9 cellular contexts compared by ENCODE assay signal in genomic region chrX:989959-990510, GRCh38.
A peak's percentile ranks its signal among the peaks of the same experiment; 100 is the strongest.
DNase-seq lines count a peak whose midpoint lies in the region; ATAC-seq and TF ChIP-seq lines count a peak whose summit lies in the region.
"Had no signal": no experiment of that assay in that cellular context is flagged by ENCODE, and none has a peak within 500 bp of the region (broad histone marks: within the 10 kb centered on the region; RNA-seq: fewer than 3 reads in every experiment).

No MANE protein-coding gene starts in this region.

- H3K4me2 ChIP-seq in BLaER1 = peak overlapping the region; percentile 80
- H3K4me2 ChIP-seq in PC-9 = no peak overlapping the region

- peaks cover 14 to 23% of the 10 kb centered on the region in 2 donors for H3K9me3 Mint-ChIP-seq in effector memory CD8-positive, alpha-beta T cell
- H3K9me3 Mint-ChIP-seq in naive thymus-derived CD4-positive, alpha-beta T cell = peaks cover 0 to 29% (median 19%) of the 10 kb centered on the region in 11 donors

- H3F3A ChIP-seq in PC-9 (ENCODE audit: insufficient read depth, low read depth) = no peaks in the 10 kb centered on the region

- intact Hi-C loops in naive thymus-derived CD4-positive, alpha-beta T cell (cut with micrococcal nuclease) = no loop called here
- intact Hi-C loops in PC-9 (cut with micrococcal nuclease; ENCODE audit: unreplicated experiment) = no loop called here

- H3K36me3 ChIP-seq in BLaER1 (peaks cover 7% of the 10 kb centered on the region), PC-9 (ENCODE audit: low read depth) (no peaks in the 10 kb centered on the region)
- no peaks in the 10 kb centered on the region for H3K36me3 ChIP-seq in naive thymus-derived CD4-positive, alpha-beta T cell (ENCODE audit: control insufficient read depth in 2 of 3, insufficient read depth in 3 of 3, low read length in 3 of 3)
- H3K36me3 ChIP-seq: tibial artery had no signal

- H3K4me3 ChIP-seq in BLaER1 = peak overlapping the region; percentile 63
- peak overlapping the region; percentile 48 for H3K4me3 ChIP-seq in Jurkat, Clone E6-1 (ENCODE audit: low read length)
- no peak overlapping the region for H3K4me3 ChIP-seq in naive thymus-derived CD4-positive, alpha-beta T cell (ENCODE audit: low read length)
- no peak overlapping the region for H3K4me3 ChIP-seq in PC-9
- H3K4me3 ChIP-seq: tibial artery had no signal

- peak overlapping the region; percentile 72 for H3K27ac ChIP-seq in BLaER1
- H3K27ac ChIP-seq in naive thymus-derived CD4-positive, alpha-beta T cell (ENCODE audit: low read depth, low read length) = peak overlapping the region; percentile 63
- peak overlapping the region; percentile 84 for H3K27ac ChIP-seq in temporal lobe (ENCODE audit: low read depth, low read length)
- H3K27ac ChIP-seq in PC-9 = no peak overlapping the region
- H3K27ac ChIP-seq: tibial artery had no signal

- H3K4me1 Mint-ChIP-seq in effector memory CD8-positive, alpha-beta T cell (ENCODE audit: low read depth in 2 of 2) = peaks cover 0 to 6% of the 10 kb centered on the region in 2 donors
- peaks cover 0 to 25% (median 11%) of the 10 kb centered on the region in 7 donors for H3K4me1 Mint-ChIP-seq in naive thymus-derived CD4-positive, alpha-beta T cell

- peak overlapping the region; percentile 2 to 36 for H3K4me3 Mint-ChIP-seq in effector memory CD8-positive, alpha-beta T cell
- H3K4me3 Mint-ChIP-seq in naive thymus-derived CD4-positive, alpha-beta T cell = peak overlapping the region; percentile 25 to 94 (median 85)

- no peaks in the 10 kb centered on the region for H4K20me1 ChIP-seq in BLaER1
- H4K20me1 ChIP-seq in PC-9 (ENCODE audit: insufficient read depth) = no peaks in the 10 kb centered on the region

- H3K4me1 ChIP-seq in BLaER1 (peaks cover 12% of the 10 kb centered on the region), PC-9 (replicated peaks; ENCODE audit: insufficient read depth) (no peaks in the 10 kb centered on the region)
- no peaks in the 10 kb centered on the region for H3K4me1 ChIP-seq in naive thymus-derived CD4-positive, alpha-beta T cell (ENCODE audit: control insufficient read depth in 2 of 2, insufficient read depth in 2 of 2, low read length in 2 of 2)
- H3K4me1 ChIP-seq: tibial artery had no signal

- H3K9ac ChIP-seq in BLaER1 = peak overlapping the region; percentile 69; the same call in 1 of the 2 replicates

- DNase-seq in Jurkat, Clone E6-1 (ENCODE audit: low read depth, low spot score) = peak; percentile 98
- DNase-seq in activated CD4-positive, alpha-beta T cell treated with anti-CD3 and anti-CD28 coated beads, Interleukin-2, amount 50 U/mL, for 1 hour = peak; percentile 2
- peak; percentile 25 to 55 (median 33) for DNase-seq in effector memory CD8-positive, alpha-beta T cell
- peak; percentile 29 to 96 (median 86) for DNase-seq in naive thymus-derived CD4-positive, alpha-beta T cell
- DNase-seq in PC-9 = no peak

- TF ChIP-seq CTCF in PC-9 (conservative IDR thresholded peaks at IDR 0.05) = no peak

- H3K27me3 ChIP-seq in BLaER1 (no peaks in the 10 kb centered on the region), PC-9 (ENCODE audit: insufficient read depth, low read depth) (peaks cover 30% of the 10 kb centered on the region)
- no peaks in the 10 kb centered on the region for H3K27me3 ChIP-seq in naive thymus-derived CD4-positive, alpha-beta T cell (ENCODE audit: control insufficient read depth in 2 of 2, insufficient read depth in 2 of 2, low read length in 2 of 2)
- H3K27me3 ChIP-seq: tibial artery had no signal

- H3K9me3 ChIP-seq in BLaER1 (peaks cover 31% of the 10 kb centered on the region), PC-9 (ENCODE audit: insufficient read depth, low read depth) (no peaks in the 10 kb centered on the region)
- peaks cover 0 to 3% (median 0%) of the 10 kb centered on the region in 3 experiments for H3K9me3 ChIP-seq in naive thymus-derived CD4-positive, alpha-beta T cell (ENCODE audit: control insufficient read depth in 2 of 3, low read length in 3 of 3)

- H2AFZ ChIP-seq in PC-9 = no peak overlapping the region

- H3K9me2 ChIP-seq in PC-9 (ENCODE audit: insufficient read depth) = no peaks in the 10 kb centered on the region

- peak overlapping the region; percentile 25 to 89 for H3K27ac Mint-ChIP-seq in effector memory CD8-positive, alpha-beta T cell
- peak overlapping the region in 8 of 9 donors; percentile 46 to 99 (median 96) for H3K27ac Mint-ChIP-seq in naive thymus-derived CD4-positive, alpha-beta T cell

- BruUV-seq in PC-9 (replicated peaks; lab: Mats Ljungman, UMichigan) = no TSS peak

- peak; percentile 81 for ATAC-seq in GM19324 (IDR thresholded peaks at IDR 0.05; ENCODE audit: low FRiP score, unreplicated experiment)
- ATAC-seq in effector memory CD8-positive, alpha-beta T cell (replicated peaks) = peak; percentile 91
- ATAC-seq in naive thymus-derived CD4-positive, alpha-beta T cell = peak; percentile 97

- H3K79me2 ChIP-seq in PC-9 (ENCODE audit: low read depth) = no peaks in the 10 kb centered on the region

- peaks cover 5% of the 10 kb centered on the region for H3K36me3 Mint-ChIP-seq in effector memory CD8-positive, alpha-beta T cell (ENCODE audit: insufficient read depth)
- peaks cover 0 to 15% (median 14%) of the 10 kb centered on the region in 5 donors for H3K36me3 Mint-ChIP-seq in naive thymus-derived CD4-positive, alpha-beta T cell

- CTCF ChIA-PET in naive thymus-derived CD4-positive, alpha-beta T cell (lab: Charles Lee) = no interaction called here
- CTCF ChIA-PET in PC-9 (lab: Charles Lee) = no interaction called here

- POLR2A ChIA-PET in naive thymus-derived CD4-positive, alpha-beta T cell (lab: Charles Lee) = no interaction called here
- POLR2A ChIA-PET in PC-9 (lab: Charles Lee; ENCODE audit: unreplicated experiment) = no interaction called here

- H3K27me3 Mint-ChIP-seq in effector memory CD8-positive, alpha-beta T cell = no peaks in the 10 kb centered on the region
- peaks cover 0 to 6% (median 0%) of the 10 kb centered on the region in 5 donors for H3K27me3 Mint-ChIP-seq in naive thymus-derived CD4-positive, alpha-beta T cell

Comparison
In these comparisons a context has a peak if more than half of its experiments do, and no peak if none do; other contexts are left out.
1. H3K4me3 ChIP-seq: peak in BLaER1 (single experiment) and Jurkat, Clone E6-1 (single experiment); none in naive thymus-derived CD4-positive, alpha-beta T cell (single experiment) and PC-9 (single experiment).
2. DNase-seq: peak in Jurkat, Clone E6-1 (single experiment), activated CD4-positive, alpha-beta T cell treated with anti-CD3 and anti-CD28 coated beads, Interleukin-2, amount 50 U/mL, for 1 hour (single experiment), effector memory CD8-positive, alpha-beta T cell (3 of 3) and naive thymus-derived CD4-positive, alpha-beta T cell (9 of 9); none in PC-9 (0 of 2).
3. Peak in every context shown above with its lines, with median percentiles within 50 percentile points of each other: ATAC-seq.